ENCODE assay signal across 8 cellular contexts in genomic region chr13:36736119-36736726, GRCh38.
A peak's percentile ranks its signal among the peaks of the same experiment; 100 is the strongest.
DNase-seq lines count a peak whose midpoint lies in the region; ATAC-seq and TF ChIP-seq lines count a peak whose summit lies in the region.

No MANE protein-coding gene starts in this region.

- no peaks in the 10 kb centered on the region for H3K9me3 Mint-ChIP-seq in activated CD4-positive, alpha-beta T cell treated with anti-CD3 and anti-CD28 coated beads, Interleukin-2, amount 10 ng/mL, durations not matched to agents 24 days and 14 days

- H3K4me1 ChIP-seq in parathyroid adenoma: no peaks in the 10 kb centered on the region

- TF ChIP-seq CTCF in GM10248 (IDR thresholded peaks at IDR 0.05; ENCODE audit: control extremely low read depth, extremely low read depth, low read depth, missing control alignments) (peak; percentile 49), fibroblast of pulmonary artery (IDR thresholded peaks at IDR 0.05; ENCODE audit: low read length, missing control alignments) (peak; percentile 63), parathyroid adenoma (IDR thresholded peaks at IDR 0.05) (peak; percentile 66)

- H3K27ac ChIP-seq in parathyroid adenoma: no peak overlapping the region

- in situ Hi-C loops in ACHN (cut with HindIII; ENCODE audit: low pct_ligation_motif_present, low pct_unique_long_range_greater_than_20kb, low sequenced_read_pairs): no loop called here

- intact Hi-C loops in activated CD4-positive, alpha-beta T cell treated with anti-CD3 and anti-CD28 coated beads, Interleukin-2, amount 10 ng/mL, durations not matched to agents 24 days and 14 days (cut with micrococcal nuclease): loop anchor here (1.0 to 5.0 kb wide), 2 partner anchors 316 to 454 kb away; no protein-coding TSS in a partner anchor

- H3K79me2 ChIP-seq in parathyroid adenoma: no peaks in the 10 kb centered on the region

- no peak overlapping the region for H3K4me2 ChIP-seq in parathyroid adenoma (ENCODE audit: low read length)

- H3K27me3 ChIP-seq in parathyroid adenoma (ENCODE audit: control insufficient read depth, insufficient read depth, low read length): no peaks in the 10 kb centered on the region

- no peak overlapping the region for H3K4me3 ChIP-seq in fibroblast of pulmonary artery (replicated peaks; ENCODE audit: low read depth, low read length)
- H3K4me3 ChIP-seq in parathyroid adenoma (ENCODE audit: low read depth, low read length): no peak overlapping the region

- H2AFZ ChIP-seq in parathyroid adenoma: no peak overlapping the region

- no peaks in the 10 kb centered on the region for H3K36me3 Mint-ChIP-seq in activated CD4-positive, alpha-beta T cell treated with anti-CD3 and anti-CD28 coated beads, Interleukin-2, amount 10 ng/mL, durations not matched to agents 24 days and 14 days (ENCODE audit: low read depth)

- H3K4me3 Mint-ChIP-seq in activated CD4-positive, alpha-beta T cell treated with anti-CD3 and anti-CD28 coated beads, Interleukin-2, amount 10 ng/mL, durations not matched to agents 24 days and 14 days: no peak overlapping the region

- H3K36me3 ChIP-seq in parathyroid adenoma (ENCODE audit: control insufficient read depth, insufficient read depth, low read length): no peaks in the 10 kb centered on the region

- CTCF ChIA-PET in GM10248 (lab: Yijun Ruan, JAX): interaction anchor here (0.5 to 4.2 kb wide), 19 partner anchors 10 to 757 kb away, joined by 3 to 21 read pairs (median 4); partner anchors contain the start of gene SPART

- no peak for ATAC-seq in HG03342 (IDR thresholded peaks at IDR 0.05; ENCODE audit: unreplicated experiment)
- ATAC-seq in HG03175 (IDR thresholded peaks at IDR 0.05; ENCODE audit: unreplicated experiment): no peak

- H3K27me3 Mint-ChIP-seq in activated CD4-positive, alpha-beta T cell treated with anti-CD3 and anti-CD28 coated beads, Interleukin-2, amount 10 ng/mL, durations not matched to agents 24 days and 14 days: peaks cover 5% of the 10 kb centered on the region

- no peak overlapping the region for H3K9ac ChIP-seq in parathyroid adenoma

- H3K9me3 ChIP-seq in parathyroid adenoma (ENCODE audit: control insufficient read depth, low read length): no peaks in the 10 kb centered on the region

- DNase-seq in ACHN: peak; percentile 42
- peak; percentile 19 for DNase-seq in GM10248 (ENCODE audit: extremely low spot score)
- DNase-seq in NCI-H2081 treated with DMSO at 0.1 percent for 48 hours (lab: John Stamatoyannopoulos, UW): peak; percentile 18
- peak; percentile 78 for DNase-seq in activated CD4-positive, alpha-beta T cell treated with anti-CD3 and anti-CD28 coated beads, Interleukin-2, amount 10 ng/mL, durations not matched to agents 24 days and 14 days
- peak; percentile 83 for DNase-seq in fibroblast of pulmonary artery (ENCODE audit: low read depth)

- POLR2A ChIA-PET in GM10248 (lab: Yijun Ruan, JAX): no interaction called here

- H3K4me1 Mint-ChIP-seq in activated CD4-positive, alpha-beta T cell treated with anti-CD3 and anti-CD28 coated beads, Interleukin-2, amount 10 ng/mL, durations not matched to agents 24 days and 14 days: no peaks in the 10 kb centered on the region

- no peak overlapping the region for H3K27ac Mint-ChIP-seq in activated CD4-positive, alpha-beta T cell treated with anti-CD3 and anti-CD28 coated beads, Interleukin-2, amount 10 ng/mL, durations not matched to agents 24 days and 14 days

Comparison
In these comparisons a context has a peak if more than half of its experiments do, and no peak if none do; other contexts are left out.
1. DNase-seq: peak in every context shown above with its lines; median percentile 83 in fibroblast of pulmonary artery; 78 in activated CD4-positive, alpha-beta T cell treated with anti-CD3 and anti-CD28 coated beads, Interleukin-2, amount 10 ng/mL, durations not matched to agents 24 days and 14 days; 42 in ACHN; 19 in GM10248; 18 in NCI-H2081 treated with DMSO at 0.1 percent for 48 hours.